ENCODE assay signal across 14 cellular contexts in genomic region chr1:179126338-179127060, GRCh38. TPM values are rescaled to one million over a fixed set of nuclear protein-coding genes. Genes with fewer than 3 reads are reported as not detected.
DNase-seq lines count a peak whose midpoint lies in the region; ATAC-seq and TF ChIP-seq lines count a peak whose summit lies in the region.
"Had no signal": no experiment of that assay in that cellular context is flagged by ENCODE, and none has a peak within 500 bp of the region (broad histone marks: within the 10 kb centered on the region; RNA-seq: fewer than 3 reads in every experiment).

No MANE protein-coding gene starts in this region.

- in situ Hi-C loops in brain microvascular endothelial cell (cut with HindIII; ENCODE audit: low pct_ligation_motif_present, low sequenced_read_pairs), result no loop called here

- no peak for TF ChIP-seq POLR2A in right lobe of liver (IDR thresholded peaks at IDR 0.05)
- no peak for TF ChIP-seq POLR2A in thyroid gland (IDR thresholded peaks at IDR 0.05)

- WGBS in right lobe of liver (ENCODE audit: insufficient coverage, low coverage, low lambda C conversion rate, missing lambda C conversion rate), result 22% methylated on average over 5 of the region's 8 CpGs
- 33 to 34% methylated on average over 8 of the region's 8 CpGs for WGBS in thyroid gland, 2 donors

- H3K4me3 Mint-ChIP-seq in activated naive CD8-positive, alpha-beta T cell, result no peak overlapping the region
- no peak overlapping the region for H3K4me3 Mint-ChIP-seq in activated naive CD8-positive, alpha-beta T cell treated with anti-CD3 and anti-CD28 coated beads for 36 hours
- H3K4me3 Mint-ChIP-seq: activated naive CD4-positive, alpha-beta T cell treated with anti-CD3 and anti-CD28 coated beads, Interleukin-2, amount 10 ng/mL, durations not matched to agents 7 days and 5 days had no signal

- H3K36me3 ChIP-seq in brain microvascular endothelial cell (replicated peaks), result peaks cover 52% of the 10 kb centered on the region
- H3K36me3 ChIP-seq in right lobe of liver, result no peaks in the 10 kb centered on the region
- no peaks in the 10 kb centered on the region for H3K36me3 ChIP-seq in thyroid gland

- peak overlapping the region; percentile 28 for H3K27ac Mint-ChIP-seq in activated naive CD8-positive, alpha-beta T cell
- no peak overlapping the region for H3K27ac Mint-ChIP-seq in activated naive CD8-positive, alpha-beta T cell treated with anti-CD3 and anti-CD28 coated beads for 36 hours
- H3K27ac Mint-ChIP-seq: activated naive CD4-positive, alpha-beta T cell treated with anti-CD3 and anti-CD28 coated beads, Interleukin-2, amount 10 ng/mL, durations not matched to agents 7 days and 5 days had no signal

- H3K4me1 ChIP-seq in right lobe of liver (peaks cover 0 to 35% (median 14%) of the 10 kb centered on the region in 4 donors), thyroid gland (peaks cover 4 to 20% of the 10 kb centered on the region in 2 donors)

- peak; percentile 81 to 88 (median 84) for ATAC-seq in right lobe of liver
- ATAC-seq: A549 had no signal

- DNase-seq in activated naive CD8-positive, alpha-beta T cell treated with anti-CD3 and anti-CD28 coated beads for 36 hours, result no peak
- DNase-seq in brain microvascular endothelial cell (no peak), right lobe of liver (peak; percentile 80 to 88 (median 88)), thyroid gland (peak; percentile 95), 8988T (no peak), NCI-H1048 (lab: John Stamatoyannopoulos, UW) (no peak)
- no peak for DNase-seq in activated CD8-positive, alpha-beta memory T cell treated with anti-CD3 and anti-CD28 coated beads, Interleukin-2, amount 50 U/mL, for 48 hours
- DNase-seq: activated naive CD4-positive, alpha-beta T cell treated with anti-CD3 and anti-CD28 coated beads, Interleukin-2, amount 10 ng/mL, durations not matched to agents 7 days and 5 days; Caco-2; NCI-H2081 treated with DMSO at 0.1 percent for 48 hours; NCI-H774; sigmoid colon had no signal

- H3K4me3 ChIP-seq in brain microvascular endothelial cell (ENCODE audit: low read depth, low read length) (no peak overlapping the region), right lobe of liver (no peak overlapping the region), thyroid gland (replicated peaks in 1 of 3) (no peak overlapping the region)
- H3K4me3 ChIP-seq: A549, sigmoid colon had no signal

- intact Hi-C loops in right lobe of liver (cut with DNase I), result loop anchor here in 1 of 2 donors (10.0 kb wide), 1 partner anchor 58 kb away; no protein-coding TSS in a partner anchor
- intact Hi-C loops in thyroid gland (cut with DNase I), result loop anchor here (10.0 kb wide), 1 partner anchor 68 kb away; no protein-coding TSS in a partner anchor

- H3K27me3 Mint-ChIP-seq in activated naive CD8-positive, alpha-beta T cell, result no peaks in the 10 kb centered on the region
- no peaks in the 10 kb centered on the region for H3K27me3 Mint-ChIP-seq in activated naive CD8-positive, alpha-beta T cell treated with anti-CD3 and anti-CD28 coated beads for 36 hours
- H3K27me3 Mint-ChIP-seq: activated naive CD4-positive, alpha-beta T cell treated with anti-CD3 and anti-CD28 coated beads, Interleukin-2, amount 10 ng/mL, durations not matched to agents 7 days and 5 days had no signal

- no peaks in the 10 kb centered on the region for H3K9me3 Mint-ChIP-seq in activated naive CD8-positive, alpha-beta T cell (ENCODE audit: low read depth)
- H3K9me3 Mint-ChIP-seq in activated naive CD8-positive, alpha-beta T cell treated with anti-CD3 and anti-CD28 coated beads for 36 hours, result no peaks in the 10 kb centered on the region
- H3K9me3 Mint-ChIP-seq: activated naive CD4-positive, alpha-beta T cell treated with anti-CD3 and anti-CD28 coated beads, Interleukin-2, amount 10 ng/mL, durations not matched to agents 7 days and 5 days had no signal

- H3K27ac ChIP-seq in brain microvascular endothelial cell (peak overlapping the region; percentile 88), right lobe of liver (peak overlapping the region; percentile 36 to 45 (median 38)), thyroid gland (peak overlapping the region in 2 of 3 donors; percentile 25)

- no peaks in the 10 kb centered on the region for H3K9me3 ChIP-seq in right lobe of liver
- no peaks in the 10 kb centered on the region for H3K9me3 ChIP-seq in thyroid gland
- H3K9me3 ChIP-seq: A549, Caco-2, sigmoid colon had no signal

- no peaks in the 10 kb centered on the region for H3K27me3 ChIP-seq in brain microvascular endothelial cell (replicated peaks)
- H3K27me3 ChIP-seq in right lobe of liver, result no peaks in the 10 kb centered on the region
- H3K27me3 ChIP-seq in thyroid gland, result no peaks in the 10 kb centered on the region
- H3K27me3 ChIP-seq: sigmoid colon had no signal

- TF ChIP-seq CTCF in brain microvascular endothelial cell (IDR thresholded peaks at IDR 0.05; ENCODE audit: low read depth, low read length, missing control alignments) (no peak), right lobe of liver (IDR thresholded peaks at IDR 0.05) (no peak), thyroid gland (IDR thresholded peaks at IDR 0.05) (no peak)

- peaks cover 5% of the 10 kb centered on the region for H3K36me3 Mint-ChIP-seq in activated naive CD8-positive, alpha-beta T cell
- peaks cover 17% of the 10 kb centered on the region for H3K36me3 Mint-ChIP-seq in activated naive CD8-positive, alpha-beta T cell treated with anti-CD3 and anti-CD28 coated beads for 36 hours

- peaks cover 34% of the 10 kb centered on the region for H3K4me1 Mint-ChIP-seq in activated naive CD8-positive, alpha-beta T cell (ENCODE audit: low read depth)
- H3K4me1 Mint-ChIP-seq in activated naive CD8-positive, alpha-beta T cell treated with anti-CD3 and anti-CD28 coated beads for 36 hours, result peaks cover 32% of the 10 kb centered on the region

RNA-seq across cellular contexts. Expression of gene TOR3A, which starts 44.6 kb away (rescaled TPM):
- 10 to 100 TPM; 40.1 to 41.1 TPM for total RNA-seq in activated naive CD8-positive, alpha-beta T cell treated with anti-CD3 and anti-CD28 coated beads for 36 hours
- total RNA-seq in right lobe of liver (10 to 100 TPM in 4 of 6 experiments, 1 to 10 TPM in 2; 4.7 to 52.8 (median 13.1) TPM), thyroid gland (10 to 100 TPM; 30.0 to 57.4 (median 45.2) TPM)

Comparison
In these comparisons a context has a peak if more than half of its experiments do, and no peak if none do; other contexts are left out.
1. DNase-seq: peak in right lobe of liver (3 of 3) and thyroid gland (2 of 2); none in activated naive CD8-positive, alpha-beta T cell treated with anti-CD3 and anti-CD28 coated beads for 36 hours (single experiment), brain microvascular endothelial cell (single experiment), activated CD8-positive, alpha-beta memory T cell treated with anti-CD3 and anti-CD28 coated beads, Interleukin-2, amount 50 U/mL, for 48 hours (single experiment), 8988T (single experiment) and NCI-H1048 (single experiment).
2. H3K27ac ChIP-seq: peak in every context shown above with its lines; median percentile 88 in brain microvascular endothelial cell; 38 in right lobe of liver; 25 in thyroid gland.